Comparison of ENCODE assay signal across 15 cellular contexts in the genomic region with DNA sequence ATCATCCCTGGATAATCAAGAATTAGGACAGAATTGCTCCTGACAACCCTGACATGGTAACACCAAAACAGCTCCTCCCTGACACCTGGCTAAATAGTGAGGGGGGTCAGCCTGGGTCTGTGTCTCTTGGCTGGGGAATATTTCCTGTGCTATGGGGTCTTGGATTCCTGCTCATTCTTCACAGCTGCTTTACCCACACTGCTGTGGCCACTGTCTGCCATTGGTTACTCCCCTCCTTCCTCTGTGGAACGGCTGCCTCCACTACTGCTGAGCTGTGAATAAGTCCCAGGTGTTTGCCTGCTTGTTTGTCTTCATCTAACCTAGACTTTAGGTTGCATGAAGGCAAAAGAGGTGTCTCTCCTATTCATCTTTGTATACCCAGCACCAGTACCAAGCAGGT. TPM values are rescaled to one million over a fixed set of nuclear protein-coding genes. Genes with fewer than 3 reads are reported as not detected.
A peak's percentile ranks its signal among the peaks of the same experiment; 100 is the strongest.
DNase-seq lines count a peak whose midpoint lies in the region; ATAC-seq and TF ChIP-seq lines count a peak whose summit lies in the region.
"Had no signal": no experiment of that assay in that cellular context is flagged by ENCODE, and none has a peak within 500 bp of the region (broad histone marks: within the 10 kb centered on the region; RNA-seq: fewer than 3 reads in every experiment).

No MANE protein-coding gene starts in this region.

- TF ChIP-seq CTCF in nephron progenitor cell (IDR thresholded peaks at IDR 0.05) = no peak

- H3K4me3 ChIP-seq in Jurkat, Clone E6-1 (ENCODE audit: low read length) = no peak overlapping the region
- H3K4me3 ChIP-seq: mucosa of descending colon, sigmoid colon, thoracic aorta had no signal

- H3K4me1 Mint-ChIP-seq in activated T-helper 17 cell treated with anti-CD3 and anti-CD28 coated beads, Interleukin-2, amount 50 U/mL, for 72 hours = peaks cover 25% of the 10 kb centered on the region
- H3K4me1 Mint-ChIP-seq in nephron progenitor cell = peaks cover 27% of the 10 kb centered on the region

- no peaks in the 10 kb centered on the region for H3K36me3 Mint-ChIP-seq in activated T-helper 17 cell treated with anti-CD3 and anti-CD28 coated beads, Interleukin-2, amount 50 U/mL, for 72 hours (ENCODE audit: low read depth)
- H3K36me3 Mint-ChIP-seq in nephron progenitor cell (ENCODE audit: low read depth) = peaks cover 7% of the 10 kb centered on the region

- no peak overlapping the region for H3K27ac ChIP-seq in caudate nucleus (ENCODE audit: low read depth, low read length)
- H3K27ac ChIP-seq: thoracic aorta had no signal

- ATAC-seq in activated T-helper 17 cell treated with anti-CD3 and anti-CD28 coated beads, Interleukin-2, amount 50 U/mL, for 72 hours (replicated peaks) = no peak
- ATAC-seq in GM18870 (IDR thresholded peaks at IDR 0.05; ENCODE audit: unreplicated experiment) = no peak
- ATAC-seq: mucosa of descending colon had no signal

- H3K27ac Mint-ChIP-seq in activated T-helper 17 cell treated with anti-CD3 and anti-CD28 coated beads, Interleukin-2, amount 50 U/mL, for 72 hours = peak overlapping the region; percentile 58
- peak overlapping the region; percentile 58 for H3K27ac Mint-ChIP-seq in nephron progenitor cell

- H3K9me3 Mint-ChIP-seq in activated T-helper 17 cell treated with anti-CD3 and anti-CD28 coated beads, Interleukin-2, amount 50 U/mL, for 72 hours = peaks cover 11% of the 10 kb centered on the region
- peaks cover 16% of the 10 kb centered on the region for H3K9me3 Mint-ChIP-seq in nephron progenitor cell

- H3K4me3 Mint-ChIP-seq in activated T-helper 17 cell treated with anti-CD3 and anti-CD28 coated beads, Interleukin-2, amount 50 U/mL, for 72 hours = no peak overlapping the region
- H3K4me3 Mint-ChIP-seq in nephron progenitor cell = no peak overlapping the region

- no peaks in the 10 kb centered on the region for H3K27me3 Mint-ChIP-seq in activated T-helper 17 cell treated with anti-CD3 and anti-CD28 coated beads, Interleukin-2, amount 50 U/mL, for 72 hours
- H3K27me3 Mint-ChIP-seq in nephron progenitor cell (ENCODE audit: low read depth, poor library complexity) = no peaks in the 10 kb centered on the region

- DNase-seq in NCI-H146 (lab: John Stamatoyannopoulos, UW) (peak; percentile 27), NCI-H146 treated with DMSO at 0.1 percent for 48 hours (lab: John Stamatoyannopoulos, UW; ENCODE audit: unreplicated experiment) (no peak), nephron progenitor cell (no peak), caudate nucleus (lab: John Stamatoyannopoulos, UW) (no peak), hypothalamus (lab: John Stamatoyannopoulos, UW) (no peak)
- peak; percentile 15 for DNase-seq in Jurkat, Clone E6-1 (ENCODE audit: low read depth, low spot score)
- DNase-seq: 8988T; central memory CD4-positive, alpha-beta T cell; mucosa of descending colon; NCI-H345; SHP77 treated with DMSO at 0.1 percent for 48 hours; sigmoid colon had no signal

RNA-seq across cellular contexts. Expression of a gene that starts 33.9 kb away (rescaled TPM):
- 0.52 TPM for polyA plus RNA-seq in Jurkat, Clone E6-1 (2012; ENCODE audit: insufficient read depth, insufficient read length)
- under 1 TPM; 0.24 to 0.37 TPM for total RNA-seq in activated T-helper 17 cell treated with anti-CD3 and anti-CD28 coated beads, Interleukin-2, amount 50 U/mL, for 72 hours

RNA-seq across cellular contexts. Expression of a gene that starts 48.8 kb away (rescaled TPM):
- 16.4 TPM for polyA plus RNA-seq in Jurkat, Clone E6-1 (2012; ENCODE audit: insufficient read depth, insufficient read length)
- total RNA-seq in activated T-helper 17 cell treated with anti-CD3 and anti-CD28 coated beads, Interleukin-2, amount 50 U/mL, for 72 hours = 10 to 100 TPM; 60.9 to 99.4 TPM

Comparison
In these comparisons a context has a peak if more than half of its experiments do, and no peak if none do; other contexts are left out.
1. DNase-seq: peak in NCI-H146 (single experiment) and Jurkat, Clone E6-1 (single experiment); none in NCI-H146 treated with DMSO at 0.1 percent for 48 hours (single experiment), nephron progenitor cell (single experiment), caudate nucleus (0 of 61) and hypothalamus (0 of 51).